ENCODE assay signal across 8 cellular contexts in genomic region chr1:40317394-40318074, GRCh38. TPM values are rescaled to one million over a fixed set of nuclear protein-coding genes. Genes with fewer than 3 reads are reported as not detected.
A peak's percentile ranks its signal among the peaks of the same experiment; 100 is the strongest.
DNase-seq lines count a peak whose midpoint lies in the region; ATAC-seq and TF ChIP-seq lines count a peak whose summit lies in the region.
"Had no signal": no experiment of that assay in that cellular context is flagged by ENCODE, and none has a peak within 500 bp of the region (broad histone marks: within the 10 kb centered on the region; RNA-seq: fewer than 3 reads in every experiment).

No MANE protein-coding gene starts in this region.

- BruUV-seq in OCI-LY7 (replicated peaks; lab: Mats Ljungman, UMichigan): no TSS peak

- H3K27me3 ChIP-seq in esophagus squamous epithelium (peaks cover 0 to 69% (median 9%) of the 10 kb centered on the region in 4 donors), GM23248 (replicated peaks; ENCODE audit: insufficient read depth) (peaks cover 8% of the 10 kb centered on the region)

- intact Hi-C loops in OCI-LY7 (cut with micrococcal nuclease; ENCODE audit: unreplicated experiment): loop anchor here (2.0 kb wide), 1 partner anchor 21 kb away; no protein-coding TSS in a partner anchor
- intact Hi-C loops in esophagus squamous epithelium (cut with DNase I): no loop called here

- ATAC-seq in GM18868 (IDR thresholded peaks at IDR 0.05; ENCODE audit: unreplicated experiment) (no peak), GM19463 (IDR thresholded peaks at IDR 0.05; ENCODE audit: unreplicated experiment) (no peak)

- H2AFZ ChIP-seq in OCI-LY7 (ENCODE audit: low read length): no peak overlapping the region
- H2AFZ ChIP-seq in GM23248: no peak overlapping the region

- no peaks in the 10 kb centered on the region for H3K9me2 ChIP-seq in OCI-LY7 (ENCODE audit: insufficient read depth, low read length)
- no peaks in the 10 kb centered on the region for H3K9me2 ChIP-seq in GM23248 (ENCODE audit: insufficient read depth)

- H3K4me1 ChIP-seq in OCI-LY7 (ENCODE audit: insufficient read depth, low read length, poor library complexity, severe bottlenecking) (peaks cover 44% of the 10 kb centered on the region), esophagus squamous epithelium (peaks cover 18 to 32% (median 26%) of the 10 kb centered on the region in 3 donors), GM23248 (ENCODE audit: insufficient read depth) (peaks cover 8% of the 10 kb centered on the region)

- peak overlapping the region; percentile 81; the same call in 1 of the 2 replicates for H3K4me2 ChIP-seq in OCI-LY7 (ENCODE audit: low read length)
- H3K4me2 ChIP-seq in GM23248 (ENCODE audit: unreplicated experiment): no peak overlapping the region

- POLR2A ChIA-PET in OCI-LY7 (lab: Charles Lee): interaction anchor here (0.7 to 1.0 kb wide), 3 partner anchors 9 to 86 kb away, joined by 3 to 4 read pairs (median 3); no protein-coding TSS in a partner anchor

- no peak for TF ChIP-seq POLR2A in esophagus squamous epithelium (IDR thresholded peaks at IDR 0.05)

- no peaks in the 10 kb centered on the region for H3F3A ChIP-seq in GM23248 (ENCODE audit: insufficient read depth)

- peak; percentile 20 for DNase-seq in GM10266 (ENCODE audit: extremely low spot score)
- DNase-seq in OCI-LY7 (ENCODE audit: low spot score): no peak
- DNase-seq in esophagus squamous epithelium (lab: John Stamatoyannopoulos, UW): no peak
- peak; percentile 18 for DNase-seq in putamen (ENCODE audit: low spot score)
- DNase-seq in GM23248: no peak
- DNase-seq: NCI-H187 treated with DMSO at 0.1 percent for 48 hours had no signal

- H3K9ac ChIP-seq in GM23248: no peak overlapping the region

- H3K27ac ChIP-seq in OCI-LY7 (ENCODE audit: low read depth, low read length, poor library complexity, severe bottlenecking) (no peak overlapping the region), esophagus squamous epithelium (no peak overlapping the region), GM23248 (no peak overlapping the region)

- no peaks in the 10 kb centered on the region for H4K20me1 ChIP-seq in OCI-LY7 (ENCODE audit: insufficient read depth, low read length)
- no peaks in the 10 kb centered on the region for H4K20me1 ChIP-seq in GM23248 (ENCODE audit: insufficient read depth)

- H3K79me2 ChIP-seq in OCI-LY7 (ENCODE audit: insufficient read depth, low read depth, low read length): no peaks in the 10 kb centered on the region
- H3K79me2 ChIP-seq in GM23248 (ENCODE audit: insufficient read depth): no peaks in the 10 kb centered on the region

- in situ Hi-C loops in GM23248 (cut with MboI): no loop called here

- CTCF ChIA-PET in OCI-LY7 (lab: Charles Lee; ENCODE audit: unreplicated experiment): no interaction called here

- no peak for TF ChIP-seq CTCF in GM10266 (IDR thresholded peaks at IDR 0.05; ENCODE audit: control insufficient read depth, insufficient read depth, low read depth, missing control alignments)
- no peak for TF ChIP-seq CTCF in OCI-LY7 (conservative IDR thresholded peaks at IDR 0.05; ENCODE audit: low read length)
- no peak for TF ChIP-seq CTCF in esophagus squamous epithelium (IDR thresholded peaks at IDR 0.05)

- WGBS in esophagus squamous epithelium, 2 donors: 62 to 66% methylated on average over 10 to 12 of the region's 21 CpGs
- WGBS in GM23248 (ENCODE audit: low coverage in 1 of 2, low lambda C conversion rate in 2 of 2, missing lambda C conversion rate in 2 of 2), 2 experiments: 37 to 59% methylated on average over 8 to 14 of the region's 21 CpGs

- no peaks in the 10 kb centered on the region for H3K36me3 ChIP-seq in OCI-LY7 (ENCODE audit: insufficient read depth, low read length)
- no peaks in the 10 kb centered on the region for H3K36me3 ChIP-seq in esophagus squamous epithelium
- H3K36me3 ChIP-seq in GM23248 (ENCODE audit: low read depth): no peaks in the 10 kb centered on the region

- H3K4me3 ChIP-seq in OCI-LY7 (ENCODE audit: low read depth, low read length, poor library complexity, severe bottlenecking) (peak overlapping the region; percentile 56), esophagus squamous epithelium (peak overlapping the region in 3 of 4 donors; percentile 42 to 70 (median 49)), GM23248 (no peak overlapping the region)

- H3K9me3 ChIP-seq in OCI-LY7 (ENCODE audit: low read length) (no peaks in the 10 kb centered on the region), esophagus squamous epithelium (no peaks in the 10 kb centered on the region), GM23248 (ENCODE audit: low read depth) (no peaks in the 10 kb centered on the region)

RNA-seq across cellular contexts. Expression of gene COL9A2, which starts 0.4 kb away (rescaled TPM):
- total RNA-seq in OCI-LY7 (2014; rRNA removed; shearing (Covaris generic)): 10.6 and 12.8 TPM in 2 replicates
- total RNA-seq in OCI-LY7 (2022) (19.3 and 21.4 TPM in 2 replicates), esophagus squamous epithelium (1 to 10 TPM in 2 of 4 donors, under 1 TPM in 1, not detected in 1; 0.26 to 4.0 (median 2.1) TPM)
- 0.89 and 2.8 TPM in 2 replicates for total RNA-seq in GM23248 (2014; rRNA removed; shearing (Covaris generic))
- polyA plus RNA-seq in GM23248 (2016; fragmentation: Nextera tagmentation; extraction: Ambion mirVana): 0.80 and 0.91 TPM in 2 replicates

RNA-seq across cellular contexts. Expression of gene SMAP2, which starts 56.0 kb away (rescaled TPM):
- total RNA-seq in OCI-LY7 (2014; rRNA removed; shearing (Covaris generic)): 50.3 and 60.5 TPM in 2 replicates
- total RNA-seq in OCI-LY7 (2022): 105 and 118 TPM in 2 replicates
- 10 to 100 TPM; 15.1 to 34.9 (median 23.8) TPM for total RNA-seq in esophagus squamous epithelium
- total RNA-seq in GM23248 (2014; rRNA removed; shearing (Covaris generic)): 14.3 and 15.6 TPM in 2 replicates
- polyA plus RNA-seq in GM23248 (2016; fragmentation: Nextera tagmentation; extraction: Ambion mirVana): 12.2 and 13.0 TPM in 2 replicates

RNA-seq across cellular contexts. Expression of gene ZMPSTE24, which starts 59.5 kb away (rescaled TPM):
- 13.4 and 15.8 TPM in 2 replicates for total RNA-seq in OCI-LY7 (2014; rRNA removed; shearing (Covaris generic))
- total RNA-seq in OCI-LY7 (2022): 18.8 and 24.3 TPM in 2 replicates
- 10 to 100 TPM; 26.2 to 47.1 (median 39.0) TPM for total RNA-seq in esophagus squamous epithelium
- total RNA-seq in GM23248 (2014; rRNA removed; shearing (Covaris generic)): 79.9 and 83.2 TPM in 2 replicates
- polyA plus RNA-seq in GM23248 (2016; fragmentation: Nextera tagmentation; extraction: Ambion mirVana): 61.7 and 63.2 TPM in 2 replicates

Comparison
In these comparisons a context has a peak if more than half of its experiments do, and no peak if none do; other contexts are left out.
1. DNase-seq: peak in GM10266 (single experiment) and putamen (single experiment); none in OCI-LY7 (single experiment), esophagus squamous epithelium (single experiment) and GM23248 (single experiment).